9 cellular contexts compared by ENCODE assay signal in genomic region chr22:31160328-31160978, GRCh38. TPM values are rescaled to one million over a fixed set of nuclear protein-coding genes. Genes with fewer than 3 reads are reported as not detected.
DNase-seq lines count a peak whose midpoint lies in the region; ATAC-seq, FAIRE-seq and TF ChIP-seq lines count a peak whose summit lies in the region.
"Had no signal": no experiment of that assay in that cellular context is flagged by ENCODE, and none has a peak within 500 bp of the region (broad histone marks: within the 10 kb centered on the region; RNA-seq: fewer than 3 reads in every experiment).

No MANE protein-coding gene starts in this region.

- H3K36me3 Mint-ChIP-seq in CD4-positive, alpha-beta memory T cell, result peaks cover 4 to 18% of the 10 kb centered on the region in 2 donors
- H3K36me3 Mint-ChIP-seq in type B pancreatic cell, result peaks cover 7% of the 10 kb centered on the region

- peaks cover 25 to 46% (median 31%) of the 10 kb centered on the region in 4 donors for H3K4me1 Mint-ChIP-seq in CD4-positive, alpha-beta memory T cell
- peaks cover 23% of the 10 kb centered on the region for H3K4me1 Mint-ChIP-seq in type B pancreatic cell (ENCODE audit: unreplicated experiment)

- POLR2A ChIA-PET in CD4-positive, alpha-beta memory T cell (lab: Charles Lee; ENCODE audit: partially characterized antibody), result interaction anchor here (0.6 to 4.3 kb wide), 13 partner anchors 11 to 736 kb away, joined by 3 to 37 read pairs (median 4); partner anchors contain the start of genes LIMK2, MORC2, PIK3IP1 and SELENOM
- POLR2A ChIA-PET in HEK293T (lab: Yijun Ruan, JAX), result interaction anchor here (0.6 to 2.6 kb wide), 10 partner anchors 8 to 186 kb away, joined by 3 to 7 read pairs (median 5); partner anchors contain the start of genes INPP5J, PATZ1, SELENOM and SMTN

- peaks cover 0 to 1% of the 10 kb centered on the region in 2 donors for H3K27me3 Mint-ChIP-seq in CD4-positive, alpha-beta memory T cell
- peaks cover 27% of the 10 kb centered on the region for H3K27me3 Mint-ChIP-seq in type B pancreatic cell

- H3K4me3 Mint-ChIP-seq in CD4-positive, alpha-beta memory T cell, result peak overlapping the region; percentile 96 to 100 (median 99)
- peak overlapping the region; percentile 100 for H3K4me3 Mint-ChIP-seq in type B pancreatic cell

- no peaks in the 10 kb centered on the region for H3K27me3 ChIP-seq in CD4-positive, alpha-beta memory T cell (ENCODE audit: insufficient read depth, low read length)
- H3K27me3 ChIP-seq in SJCRH30, result no peaks in the 10 kb centered on the region

- CTCF ChIA-PET in CD4-positive, alpha-beta memory T cell (lab: Charles Lee; ENCODE audit: partially characterized antibody), result interaction anchor here (0.9 to 2.7 kb wide), 5 partner anchors 49 to 153 kb away, joined by 3 to 13 read pairs (median 4); partner anchors contain the start of gene LIMK2
- CTCF ChIA-PET in HEK293T (lab: Yijun Ruan, JAX), result interaction anchor here (0.6 to 1.5 kb wide), 4 partner anchors 8 to 112 kb away, joined by 3 to 7 read pairs (median 4); partner anchors contain the start of gene LIMK2

- H3K27ac ChIP-seq in CD4-positive, alpha-beta memory T cell (ENCODE audit: low read depth, low read length), result peak overlapping the region; percentile 79
- H3K27ac ChIP-seq in SJCRH30, result peak overlapping the region; percentile 69

- no peaks in the 10 kb centered on the region for H3K36me3 ChIP-seq in CD4-positive, alpha-beta memory T cell (ENCODE audit: insufficient read depth, low read length)
- H3K36me3 ChIP-seq in SJCRH30, result no peaks in the 10 kb centered on the region
- no peaks in the 10 kb centered on the region for H3K36me3 ChIP-seq in mucosa of descending colon (ENCODE audit: low read depth)

- peak overlapping the region; percentile 71 to 90 for H3K4me3 ChIP-seq in CD4-positive, alpha-beta memory T cell (ENCODE audit: low read length in 2 of 2)
- H3K4me3 ChIP-seq in SJCRH30, result peak overlapping the region; percentile 87
- H3K4me3 ChIP-seq in mucosa of descending colon, result peak overlapping the region; percentile 60

- H3K9me3 Mint-ChIP-seq in CD4-positive, alpha-beta memory T cell, result no peaks in the 10 kb centered on the region
- no peaks in the 10 kb centered on the region for H3K9me3 Mint-ChIP-seq in type B pancreatic cell

- H3K27ac Mint-ChIP-seq in CD4-positive, alpha-beta memory T cell, result peak overlapping the region; percentile 89 to 100 (median 99)
- H3K27ac Mint-ChIP-seq in type B pancreatic cell, result peak overlapping the region; percentile 96

- peak in 3 of 5 donors; percentile 2 to 14 (median 12) for DNase-seq in CD4-positive, alpha-beta memory T cell
- peak; percentile 58 for DNase-seq in HEK293T (ENCODE audit: extremely low spot score)
- DNase-seq in SJCRH30, result no peak
- DNase-seq in dermis blood vessel endothelial cell, result peak; percentile 51
- DNase-seq in mucosa of descending colon, result no peak
- no peak for DNase-seq in type B pancreatic cell (ENCODE audit: extremely low spot score, unreplicated experiment)
- DNase-seq in NCI-H146 (lab: John Stamatoyannopoulos, UW), result no peak
- DNase-seq in D721Med (ENCODE audit: insufficient read length, low spot score), result no peak

- TF ChIP-seq CTCF in mucosa of descending colon (IDR thresholded peaks at IDR 0.05) (no peak), type B pancreatic cell (conservative IDR thresholded peaks at IDR 0.05) (no peak), D721Med (IDR thresholded peaks at IDR 0.05; ENCODE audit: insufficient read depth, missing control alignments) (no peak)

- intact Hi-C loops in CD4-positive, alpha-beta memory T cell (cut with micrococcal nuclease), result loop anchor here (2.0 to 5.0 kb wide), 2 partner anchors 52 to 53 kb away; partner anchors contain the start of genes LIMK2 and SELENOM
- intact Hi-C loops in mucosa of descending colon (cut with DNase I, micrococcal nuclease), result no loop called here

- H3K9me3 ChIP-seq in CD4-positive, alpha-beta memory T cell (ENCODE audit: control insufficient read depth in 1 of 2, low read length in 2 of 2), result no peaks in the 10 kb centered on the region
- H3K9me3 ChIP-seq in SJCRH30 (replicated peaks), result peaks cover 4% of the 10 kb centered on the region; the same call in 1 of the 2 replicates
- no peaks in the 10 kb centered on the region for H3K9me3 ChIP-seq in mucosa of descending colon

- peak; percentile 56 for ATAC-seq in mucosa of descending colon

- peaks cover 23% of the 10 kb centered on the region for H3K4me1 ChIP-seq in CD4-positive, alpha-beta memory T cell (ENCODE audit: insufficient read depth, low read length)
- H3K4me1 ChIP-seq in SJCRH30, result no peaks in the 10 kb centered on the region
- peaks cover 28% of the 10 kb centered on the region for H3K4me1 ChIP-seq in mucosa of descending colon (ENCODE audit: low read depth)

- no peak for FAIRE-seq in D721Med (lab: Jason Lieb, UNC)

TF ChIP-seq in HEK293T, 16 proteins besides CTCF, POLR2A, EP300 and RAD21:
- TF ChIP-seq FOXA1 (IDR thresholded peaks at IDR 0.05) (no peak), FOXK2 (IDR thresholded peaks at IDR 0.05) (no peak), L3MBTL2 (conservative IDR thresholded peaks at IDR 0.05) (no peak), ARNT (IDR thresholded peaks at IDR 0.05) (no peak), TARDBP (IDR thresholded peaks at IDR 0.05) (no peak), PKNOX1 (IDR thresholded peaks at IDR 0.05) (no peak), SUZ12 (IDR thresholded peaks at IDR 0.05) (no peak), FOXM1 (IDR thresholded peaks at IDR 0.05; ENCODE audit: borderline replicate concordance) (no peak), NFRKB (IDR thresholded peaks at IDR 0.05) (no peak), BHLHE40 (IDR thresholded peaks at IDR 0.05; ENCODE audit: borderline replicate concordance) (no peak), SP1 (IDR thresholded peaks at IDR 0.05) (no peak), CTBP1 (IDR thresholded peaks at IDR 0.05; ENCODE audit: borderline replicate concordance) (no peak)

RNA-seq across cellular contexts. Expression of gene RNF185, which starts 0.5 kb away (rescaled TPM):
- total RNA-seq in CD4-positive, alpha-beta memory T cell, result 10 to 100 TPM; 31.5 to 31.7 TPM
- polyA plus RNA-seq in CD4-positive, alpha-beta memory T cell, result 10 to 100 TPM; 24.1 to 27.1 TPM
- total RNA-seq in SJCRH30 (2014; rRNA removed; shearing (Covaris generic)), result 23.3 and 24.2 TPM in 2 replicates
- total RNA-seq in dermis blood vessel endothelial cell (30.3 and 34.3 TPM in 2 replicates), mucosa of descending colon (10 to 100 TPM; 33.8 to 43.1 (median 38.4) TPM), type B pancreatic cell (ENCODE audit: low replicate concordance) (32.6 and 41.2 TPM in 2 replicates)

RNA-seq across cellular contexts. Expression of gene PLA2G3, which starts 20.1 kb away (rescaled TPM):
- not detected for total RNA-seq in CD4-positive, alpha-beta memory T cell
- not detected for polyA plus RNA-seq in CD4-positive, alpha-beta memory T cell
- total RNA-seq in SJCRH30 (2014; rRNA removed; shearing (Covaris generic)), result 0.61 and 0.87 TPM in 2 replicates
- total RNA-seq in dermis blood vessel endothelial cell (not detected in 2 replicates), mucosa of descending colon (under 1 TPM in 1 of 3 donors, not detected in 2; 0.22 TPM), type B pancreatic cell (ENCODE audit: low replicate concordance) (0.14 and 0.75 TPM in 2 replicates)
- total RNA-seq: LHCN-M2 had no signal

RNA-seq across cellular contexts. Expression of gene INPP5J, which starts 37.7 kb away (rescaled TPM):
- total RNA-seq in CD4-positive, alpha-beta memory T cell, result under 1 TPM; 0.15 to 0.22 TPM
- polyA plus RNA-seq in CD4-positive, alpha-beta memory T cell, result not detected
- total RNA-seq in SJCRH30 (2014; rRNA removed; shearing (Covaris generic)), result 0.10 and 0.12 TPM in 2 replicates
- total RNA-seq in dermis blood vessel endothelial cell (0.33 TPM in 1 of 2 replicates, not detected in the other), mucosa of descending colon (10 to 100 TPM; 21.3 to 44.0 (median 24.1) TPM), type B pancreatic cell (ENCODE audit: low replicate concordance) (8.7 and 9.3 TPM in 2 replicates)

RNA-seq across cellular contexts. Expression of gene LIMK2, which starts 51.6 kb away (rescaled TPM):
- 10 to 100 TPM; 32.2 to 33.2 TPM for total RNA-seq in CD4-positive, alpha-beta memory T cell
- 10 to 100 TPM; 12.3 to 26.8 TPM for polyA plus RNA-seq in CD4-positive, alpha-beta memory T cell
- total RNA-seq in SJCRH30 (2014; rRNA removed; shearing (Covaris generic)), result 20.8 and 28.5 TPM in 2 replicates
- 94.0 and 103 TPM in 2 replicates for total RNA-seq in dermis blood vessel endothelial cell
- 100 to 1,000 TPM in 2 of 3 donors, 10 to 100 TPM in 1; 76.7 to 137 (median 120) TPM for total RNA-seq in mucosa of descending colon
- total RNA-seq in type B pancreatic cell (ENCODE audit: low replicate concordance), result 46.6 and 127 TPM in 2 replicates

RNA-seq across cellular contexts. Expression of gene SELENOM, which starts 53.1 kb away (rescaled TPM):
- total RNA-seq in CD4-positive, alpha-beta memory T cell, result 10 to 100 TPM; 64.2 to 68.6 TPM
- polyA plus RNA-seq in CD4-positive, alpha-beta memory T cell, result 100 to 1,000 TPM; 107 to 150 TPM
- total RNA-seq in SJCRH30 (2014; rRNA removed; shearing (Covaris generic)), result 0.24 TPM in 1 of 2 replicates, not detected in the other
- total RNA-seq in dermis blood vessel endothelial cell (18.7 and 33.7 TPM in 2 replicates), mucosa of descending colon (100 to 1,000 TPM in 1 of 3 donors, 10 to 100 TPM in 2; 22.3 to 286 (median 83.4) TPM), type B pancreatic cell (ENCODE audit: low replicate concordance) (13.7 and 22.4 TPM in 2 replicates)

Comparison
In these comparisons a context has a peak if more than half of its experiments do, and no peak if none do; other contexts are left out.
1. DNase-seq: peak in CD4-positive, alpha-beta memory T cell (3 of 5), HEK293T (single experiment) and dermis blood vessel endothelial cell (single experiment); none in SJCRH30 (0 of 2), mucosa of descending colon (0 of 3), type B pancreatic cell (single experiment), NCI-H146 (single experiment) and D721Med (single experiment).
2. Peak in every context shown above with its lines, with median percentiles within 50 percentile points of each other: H3K4me3 ChIP-seq.